1 cellular context compared by ENCODE assay signal in the genomic region with DNA sequence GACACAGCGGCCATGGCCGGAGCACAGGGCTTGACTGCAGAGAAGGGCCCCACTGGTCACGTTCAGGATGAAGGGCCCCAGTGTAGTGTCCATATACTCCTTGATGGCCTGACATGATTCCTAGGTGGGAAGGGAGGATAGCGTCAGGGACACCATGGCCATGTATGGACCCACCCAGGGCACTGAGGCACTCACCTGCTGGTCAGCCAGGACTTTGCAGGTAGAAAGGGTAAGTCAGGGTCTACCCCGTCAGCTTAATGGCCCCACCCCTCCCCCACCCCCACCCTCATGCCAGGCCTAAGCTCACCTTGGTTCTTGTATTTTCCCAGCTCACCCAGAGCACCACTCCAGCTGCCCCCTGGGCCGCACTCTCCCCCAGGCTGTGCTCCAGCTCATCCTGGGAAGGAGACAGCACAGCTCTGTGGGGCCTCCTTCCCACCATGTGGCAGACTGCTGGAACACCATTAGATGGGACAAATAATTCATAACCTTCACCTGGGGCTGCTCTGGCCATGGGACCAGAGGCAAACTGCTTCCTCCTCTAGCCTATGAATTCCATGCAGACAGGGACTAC.
TF ChIP-seq lines count a peak whose summit lies in the region.

No MANE protein-coding gene starts in this region.

TF ChIP-seq in endothelial cell of umbilical vein, 7 proteins besides CTCF, POLR2A, EP300 and RAD21:
- TF ChIP-seq EZH2 (IDR thresholded peaks at IDR 0.05; ENCODE audit: borderline replicate concordance, low read depth, low read length, severe bottlenecking) (no peak), JUN (IDR thresholded peaks at IDR 0.05; ENCODE audit: borderline replicate concordance, insufficient read depth, insufficient read length, low read depth) (no peak), POLR2AphosphoS5 (IDR thresholded peaks at IDR 0.05; ENCODE audit: insufficient read depth, low read depth, low read length) (no peak), MYC (IDR thresholded peaks at IDR 0.05; ENCODE audit: low read depth, low read length) (no peak), GATA2 (IDR thresholded peaks at IDR 0.05; ENCODE audit: insufficient read depth, insufficient read length, low read depth, low read length) (no peak), FOS (IDR thresholded peaks at IDR 0.05; ENCODE audit: borderline replicate concordance, insufficient read depth, low read length) (no peak)
- TF ChIP-seq, protein P1, sequence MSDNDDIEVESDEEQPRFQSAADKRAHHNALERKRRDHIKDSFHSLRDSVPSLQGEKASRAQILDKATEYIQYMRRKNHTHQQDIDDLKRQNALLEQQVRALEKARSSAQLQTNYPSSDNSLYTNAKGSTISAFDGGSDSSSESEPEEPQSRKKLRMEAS (IDR thresholded peaks at IDR 0.05; ENCODE audit: insufficient read depth, insufficient read length): no peak
